Comparison of ENCODE assay signal across 24 cellular contexts in genomic region chr2:56338232-56338631, GRCh38.
"Had no signal": no experiment of that assay in that cellular context is flagged by ENCODE, and none has a peak within 500 bp of the region (broad histone marks: within the 10 kb centered on the region; RNA-seq: fewer than 3 reads in every experiment).

No MANE protein-coding gene starts in this region.

- H3K36me3 Mint-ChIP-seq: activated naive CD4-positive, alpha-beta T cell treated with anti-CD3 and anti-CD28 coated beads, Interleukin-2, amount 50 U/mL, for 24 hours; activated naive CD8-positive, alpha-beta T cell treated with anti-CD3 and anti-CD28 coated beads, Interleukin-2, amount 10 ng/mL, durations not matched to agents 7 days and 5 days had no signal

- H3K9me3 ChIP-seq: ascending aorta, SJSA1 had no signal

- H3K36me3 ChIP-seq: ascending aorta, cardiac muscle cell, SJSA1 had no signal

- H3K4me3 Mint-ChIP-seq: activated CD4-positive, alpha-beta T cell treated with anti-CD3 and anti-CD28 coated beads, Interleukin-2, amount 10 ng/mL, durations not matched to agents 24 days and 14 days; activated CD8-positive, alpha-beta T cell treated with anti-CD3 and anti-CD28 coated beads for 36 hours; activated naive CD4-positive, alpha-beta T cell treated with anti-CD3 and anti-CD28 coated beads, Interleukin-2, amount 50 U/mL, for 24 hours; activated naive CD8-positive, alpha-beta T cell treated with anti-CD3 and anti-CD28 coated beads, Interleukin-2, amount 10 ng/mL, durations not matched to agents 7 days and 5 days; central memory CD8-positive, alpha-beta T cell had no signal

- H3K4me3 ChIP-seq: ascending aorta, cardiac muscle cell, SJSA1 had no signal

- H3K27me3 ChIP-seq: ascending aorta, cardiac muscle cell had no signal

- H3K27ac ChIP-seq: ascending aorta, cardiac muscle cell, SJSA1 had no signal

- ATAC-seq: activated CD8-positive, alpha-beta T cell treated with anti-CD3 and anti-CD28 coated beads for 36 hours; Panc1 had no signal

- H3K9me3 Mint-ChIP-seq: activated CD4-positive, alpha-beta T cell treated with anti-CD3 and anti-CD28 coated beads, Interleukin-2, amount 10 ng/mL, durations not matched to agents 24 days and 14 days; activated CD8-positive, alpha-beta T cell treated with anti-CD3 and anti-CD28 coated beads for 36 hours; activated naive CD4-positive, alpha-beta T cell treated with anti-CD3 and anti-CD28 coated beads, Interleukin-2, amount 50 U/mL, for 24 hours; activated naive CD8-positive, alpha-beta T cell treated with anti-CD3 and anti-CD28 coated beads, Interleukin-2, amount 10 ng/mL, durations not matched to agents 7 days and 5 days; activated T-helper 2 cell treated with anti-CD3 and anti-CD28 coated beads, Interferon-gamma antibody, Interleukin-2, Interleukin-4, amounts not matched to agents 10 μg/mL and 5 μg/mL and 100 μg/mL, durations not matched to agents 14 hours and 24 hours and 36 hours; central memory CD8-positive, alpha-beta T cell had no signal

- H3K4me1 Mint-ChIP-seq: activated CD4-positive, alpha-beta T cell treated with anti-CD3 and anti-CD28 coated beads, Interleukin-2, amount 10 ng/mL, durations not matched to agents 24 days and 14 days; activated naive CD4-positive, alpha-beta T cell treated with anti-CD3 and anti-CD28 coated beads, Interleukin-2, amount 50 U/mL, for 24 hours; activated naive CD8-positive, alpha-beta T cell treated with anti-CD3 and anti-CD28 coated beads, Interleukin-2, amount 10 ng/mL, durations not matched to agents 7 days and 5 days; central memory CD8-positive, alpha-beta T cell had no signal

- H3K27ac Mint-ChIP-seq: activated CD4-positive, alpha-beta T cell treated with anti-CD3 and anti-CD28 coated beads, Interleukin-2, amount 10 ng/mL, durations not matched to agents 24 days and 14 days; activated CD8-positive, alpha-beta T cell treated with anti-CD3 and anti-CD28 coated beads for 36 hours; activated naive CD4-positive, alpha-beta T cell treated with anti-CD3 and anti-CD28 coated beads, Interleukin-2, amount 50 U/mL, for 24 hours; activated naive CD8-positive, alpha-beta T cell treated with anti-CD3 and anti-CD28 coated beads, Interleukin-2, amount 10 ng/mL, durations not matched to agents 7 days and 5 days; activated T-helper 2 cell treated with anti-CD3 and anti-CD28 coated beads, Interferon-gamma antibody, Interleukin-2, Interleukin-4, amounts not matched to agents 10 μg/mL and 5 μg/mL and 100 μg/mL, durations not matched to agents 14 hours and 24 hours and 36 hours had no signal

- H3K4me1 ChIP-seq: ascending aorta, SJSA1 had no signal

- DNase-seq: activated CD4-positive, alpha-beta T cell treated with anti-CD3 and anti-CD28 coated beads, Interleukin-2, amount 10 ng/mL, durations not matched to agents 24 days and 14 days; activated CD4-positive, alpha-beta T cell treated with anti-CD3 and anti-CD28 coated beads, Interleukin-2, amount 50 U/mL, for 4 hours; activated CD8-positive, alpha-beta T cell treated with anti-CD3 and anti-CD28 coated beads for 36 hours; activated gamma-delta T cell; activated naive CD4-positive, alpha-beta T cell treated with Interleukin-2 at 50 U/mL for 16 hours; activated naive CD8-positive, alpha-beta T cell treated with anti-CD3 and anti-CD28 coated beads, Interleukin-2, amount 10 ng/mL, durations not matched to agents 7 days and 5 days; activated T-cell treated with anti-CD3 and anti-CD28 coated beads, Interleukin-2, amount 50 U/mL, for 1 hour; amygdala; NCI-H1105; NCI-H1436; NCI-H1694; NCI-H1930; NCI-H2081 treated with DMSO at 0.1 percent for 48 hours; NCI-H345; NCI-H524 treated with DMSO at 0.1 percent for 48 hours; SHP77 treated with DMSO at 0.1 percent for 48 hours; T1000 had no signal

- H3K27me3 Mint-ChIP-seq: activated CD4-positive, alpha-beta T cell treated with anti-CD3 and anti-CD28 coated beads, Interleukin-2, amount 10 ng/mL, durations not matched to agents 24 days and 14 days; activated CD8-positive, alpha-beta T cell treated with anti-CD3 and anti-CD28 coated beads for 36 hours; activated naive CD8-positive, alpha-beta T cell treated with anti-CD3 and anti-CD28 coated beads, Interleukin-2, amount 10 ng/mL, durations not matched to agents 7 days and 5 days; central memory CD8-positive, alpha-beta T cell had no signal
